8 cellular contexts compared by ENCODE assay signal in genomic region chr3:61637088-61638051, GRCh38.
A peak's percentile ranks its signal among the peaks of the same experiment; 100 is the strongest.
DNase-seq lines count a peak whose midpoint lies in the region; ATAC-seq and TF ChIP-seq lines count a peak whose summit lies in the region.

No MANE protein-coding gene starts in this region.

- H3K9me3 Mint-ChIP-seq in activated CD4-positive, alpha-beta memory T cell treated with anti-CD3 and anti-CD28 coated beads, Interleukin-2, amount 10 ng/mL, durations not matched to agents 7 days and 5 days = no peaks in the 10 kb centered on the region

- H3K27ac Mint-ChIP-seq in activated CD4-positive, alpha-beta memory T cell treated with anti-CD3 and anti-CD28 coated beads, Interleukin-2, amount 10 ng/mL, durations not matched to agents 7 days and 5 days = no peak overlapping the region

- no peaks in the 10 kb centered on the region for H3K36me3 Mint-ChIP-seq in activated CD4-positive, alpha-beta memory T cell treated with anti-CD3 and anti-CD28 coated beads, Interleukin-2, amount 10 ng/mL, durations not matched to agents 7 days and 5 days (ENCODE audit: low read depth)

- peak; percentile 83 for ATAC-seq in HG02571 (IDR thresholded peaks at IDR 0.05; ENCODE audit: unreplicated experiment)
- peak; percentile 85 for ATAC-seq in SK-N-SH treated with all-trans-retinoic acid at 6 μM for 48 hours

- POLR2A ChIA-PET in activated CD4-positive, alpha-beta memory T cell treated with anti-CD3 and anti-CD28 coated beads, Interleukin-2, amount 10 ng/mL, durations not matched to agents 7 days and 5 days (lab: Charles Lee) = no interaction called here

- DNase-seq in GM04503 (ENCODE audit: low read depth) (peak; percentile 26), mucosa of gallbladder (ENCODE audit: low spot score) (peak; percentile 59), NCI-H526 (lab: John Stamatoyannopoulos, UW) (no peak), NCI-H1694 treated with DMSO at 0.1 percent for 48 hours (lab: John Stamatoyannopoulos, UW) (no peak), NCI-H526 treated with DMSO at 0.1 percent for 48 hours (lab: John Stamatoyannopoulos, UW) (no peak)
- DNase-seq in activated CD4-positive, alpha-beta memory T cell treated with anti-CD3 and anti-CD28 coated beads, Interleukin-2, amount 10 ng/mL, durations not matched to agents 7 days and 5 days = no peak

- H3K4me1 Mint-ChIP-seq in activated CD4-positive, alpha-beta memory T cell treated with anti-CD3 and anti-CD28 coated beads, Interleukin-2, amount 10 ng/mL, durations not matched to agents 7 days and 5 days = no peaks in the 10 kb centered on the region

- no peak overlapping the region for H3K4me3 Mint-ChIP-seq in activated CD4-positive, alpha-beta memory T cell treated with anti-CD3 and anti-CD28 coated beads, Interleukin-2, amount 10 ng/mL, durations not matched to agents 7 days and 5 days

- CTCF ChIA-PET in activated CD4-positive, alpha-beta memory T cell treated with anti-CD3 and anti-CD28 coated beads, Interleukin-2, amount 10 ng/mL, durations not matched to agents 7 days and 5 days (lab: Charles Lee) = no interaction called here

- no peaks in the 10 kb centered on the region for H3K27me3 Mint-ChIP-seq in activated CD4-positive, alpha-beta memory T cell treated with anti-CD3 and anti-CD28 coated beads, Interleukin-2, amount 10 ng/mL, durations not matched to agents 7 days and 5 days

TF ChIP-seq in SK-N-SH treated with all-trans-retinoic acid at 6 μM for 48 hours, 23 proteins besides CTCF, POLR2A, EP300 and RAD21:
- TF ChIP-seq ESRRG (CRISPR knock-in tag; IDR thresholded peaks at IDR 0.05) (peak; percentile 73; the same call in 1 of the 2 replicates), ISL1 (CRISPR knock-in tag; IDR thresholded peaks at IDR 0.05) (peak; percentile 96), GLIS3 (CRISPR knock-in tag; IDR thresholded peaks at IDR 0.05) (peak; percentile 50; the same call in 1 of the 2 replicates), CREB5 (CRISPR knock-in tag; IDR thresholded peaks at IDR 0.05; ENCODE audit: low read depth) (peak; percentile 92), PATZ1 (CRISPR knock-in tag; IDR thresholded peaks at IDR 0.05; ENCODE audit: borderline replicate concordance) (peak; percentile 48; the same call in 1 of the 2 replicates), ZNF70 (CRISPR knock-in tag; IDR thresholded peaks at IDR 0.05) (no peak), TCF4 (CRISPR knock-in tag; IDR thresholded peaks at IDR 0.05; ENCODE audit: borderline replicate concordance) (peak; percentile 34; the same call in 1 of the 2 replicates), BACH2 (CRISPR knock-in tag; IDR thresholded peaks at IDR 0.05; ENCODE audit: borderline replicate concordance) (no peak), ZFP3 (CRISPR knock-in tag; IDR thresholded peaks at IDR 0.05) (peak; percentile 95), TOX (CRISPR knock-in tag; IDR thresholded peaks at IDR 0.05; ENCODE audit: borderline replicate concordance) (no peak)
- TF ChIP-seq, protein P1, sequence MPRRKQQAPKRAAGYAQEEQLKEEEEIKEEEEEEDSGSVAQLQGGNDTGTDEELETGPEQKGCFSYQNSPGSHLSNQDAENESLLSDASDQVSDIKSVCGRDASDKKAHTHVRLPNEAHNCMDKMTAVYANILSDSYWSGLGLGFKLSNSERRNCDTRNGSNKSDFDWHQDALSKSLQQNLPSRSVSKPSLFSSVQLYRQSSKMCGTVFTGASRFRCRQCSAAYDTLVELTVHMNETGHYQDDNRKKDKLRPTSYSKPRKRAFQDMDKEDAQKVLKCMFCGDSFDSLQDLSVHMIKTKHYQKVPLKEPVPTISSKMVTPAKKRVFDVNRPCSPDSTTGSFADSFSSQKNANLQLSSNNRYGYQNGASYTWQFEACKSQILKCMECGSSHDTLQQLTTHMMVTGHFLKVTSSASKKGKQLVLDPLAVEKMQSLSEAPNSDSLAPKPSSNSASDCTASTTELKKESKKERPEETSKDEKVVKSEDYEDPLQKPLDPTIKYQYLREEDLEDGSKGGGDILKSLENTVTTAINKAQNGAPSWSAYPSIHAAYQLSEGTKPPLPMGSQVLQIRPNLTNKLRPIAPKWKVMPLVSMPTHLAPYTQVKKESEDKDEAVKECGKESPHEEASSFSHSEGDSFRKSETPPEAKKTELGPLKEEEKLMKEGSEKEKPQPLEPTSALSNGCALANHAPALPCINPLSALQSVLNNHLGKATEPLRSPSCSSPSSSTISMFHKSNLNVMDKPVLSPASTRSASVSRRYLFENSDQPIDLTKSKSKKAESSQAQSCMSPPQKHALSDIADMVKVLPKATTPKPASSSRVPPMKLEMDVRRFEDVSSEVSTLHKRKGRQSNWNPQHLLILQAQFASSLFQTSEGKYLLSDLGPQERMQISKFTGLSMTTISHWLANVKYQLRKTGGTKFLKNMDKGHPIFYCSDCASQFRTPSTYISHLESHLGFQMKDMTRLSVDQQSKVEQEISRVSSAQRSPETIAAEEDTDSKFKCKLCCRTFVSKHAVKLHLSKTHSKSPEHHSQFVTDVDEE (CRISPR knock-in tag; IDR thresholded peaks at IDR 0.05) = peak; percentile 82; the same call in 1 of the 2 replicates

Comparison
In these comparisons a context has a peak if more than half of its experiments do, and no peak if none do; other contexts are left out.
1. DNase-seq: peak in GM04503 (single experiment) and mucosa of gallbladder (single experiment); none in NCI-H526 (0 of 2), activated CD4-positive, alpha-beta memory T cell treated with anti-CD3 and anti-CD28 coated beads, Interleukin-2, amount 10 ng/mL, durations not matched to agents 7 days and 5 days (single experiment), NCI-H1694 treated with DMSO at 0.1 percent for 48 hours (single experiment) and NCI-H526 treated with DMSO at 0.1 percent for 48 hours (single experiment).